In genomic region chr22:38444783-38445182, GRCh38 we compare ENCODE assay signal across 1 cellular context.
TF ChIP-seq lines count a peak whose summit lies in the region.

No MANE protein-coding gene starts in this region.

TF ChIP-seq in H1, 55 proteins besides CTCF, POLR2A, EP300 and RAD21:
- no peak for TF ChIP-seq JUND (IDR thresholded peaks at IDR 0.05; ENCODE audit: low read length)
- TF ChIP-seq SIRT6 (IDR thresholded peaks at IDR 0.05; ENCODE audit: low read length): no peak
- TF ChIP-seq SRF (IDR thresholded peaks at IDR 0.05; ENCODE audit: low read depth, low read length): no peak
- no peak for TF ChIP-seq RBBP5 (IDR thresholded peaks at IDR 0.05; ENCODE audit: borderline replicate concordance, low read depth, low read length)
- no peak for TF ChIP-seq MAFK (IDR thresholded peaks at IDR 0.05; ENCODE audit: low read depth, low read length)
- no peak for TF ChIP-seq SIX5 (IDR thresholded peaks at IDR 0.05; ENCODE audit: low read depth, low read length)
- no peak for TF ChIP-seq YY1 (IDR thresholded peaks at IDR 0.05; ENCODE audit: low read depth, low read length)
